In the genomic region with DNA sequence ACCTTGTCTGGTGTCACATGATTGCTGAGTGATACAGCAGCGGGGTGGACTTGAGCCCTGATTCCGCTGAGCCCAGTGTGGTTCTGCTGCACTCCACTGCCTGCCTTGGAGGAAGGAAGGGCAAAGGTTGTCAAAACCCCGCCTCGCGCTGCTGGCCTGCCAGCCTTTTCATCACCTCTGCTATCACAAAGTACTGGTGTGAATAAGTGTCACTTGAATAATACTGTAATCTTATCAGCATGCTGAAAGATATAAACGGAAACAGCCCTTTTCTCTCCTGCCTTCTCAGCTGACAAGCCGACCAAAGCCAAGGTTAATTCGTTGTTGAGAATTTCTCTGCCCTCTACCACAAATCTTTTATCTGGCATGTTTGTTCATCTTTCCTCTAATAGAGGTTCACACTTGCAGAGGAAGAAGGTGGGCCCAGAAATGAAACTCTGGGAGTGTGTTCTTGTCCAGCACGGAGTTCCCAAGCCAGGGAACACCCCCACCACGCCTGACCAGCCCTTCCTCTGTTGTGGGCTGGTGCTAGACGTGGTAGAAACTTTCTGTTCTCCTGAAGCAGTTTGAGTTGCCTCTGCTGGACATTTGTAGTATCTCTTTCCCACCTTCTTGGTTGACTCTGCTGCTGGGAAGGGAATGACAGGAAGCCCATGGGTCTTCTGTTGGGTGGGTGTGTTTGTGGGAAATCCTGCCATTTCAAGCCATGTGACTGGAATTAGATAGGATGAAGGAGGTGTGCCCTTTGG, we compare ENCODE assay signal across 13 cellular contexts. TPM values are rescaled to one million over a fixed set of nuclear protein-coding genes. Genes with fewer than 3 reads are reported as not detected.
A peak's percentile ranks its signal among the peaks of the same experiment; 100 is the strongest.
DNase-seq lines count a peak whose midpoint lies in the region; ATAC-seq and TF ChIP-seq lines count a peak whose summit lies in the region.
"Had no signal": no experiment of that assay in that cellular context is flagged by ENCODE, and none has a peak within 500 bp of the region (broad histone marks: within the 10 kb centered on the region; RNA-seq: fewer than 3 reads in every experiment).

No MANE protein-coding gene starts in this region.

- peaks cover 6% of the 10 kb centered on the region for H3K27me3 Mint-ChIP-seq in progenitor cell of endocrine pancreas

- H4K20me1 ChIP-seq in HCT116 (ENCODE audit: insufficient read depth): no peaks in the 10 kb centered on the region

- no peak for TF ChIP-seq POLR2A in HCT116 (IDR thresholded peaks at IDR 0.05; ENCODE audit: borderline replicate concordance, extremely low read depth, insufficient read depth, insufficient read length)
- TF ChIP-seq POLR2A in body of pancreas (IDR thresholded peaks at IDR 0.05): no peak

- H3K9ac ChIP-seq in HCT116 (ENCODE audit: low read length): no peak overlapping the region

- no peak overlapping the region for H3K4me3 Mint-ChIP-seq in progenitor cell of endocrine pancreas (ENCODE audit: low read depth)
- H3K4me3 Mint-ChIP-seq: CD4-positive, alpha-beta memory T cell had no signal

- no TSS peak for BruUV-seq in HCT116 (replicated peaks; lab: Mats Ljungman, UMichigan)

- in situ Hi-C loops in HAP-1 (cut with MboI; ENCODE audit: low sequenced_read_pairs): no loop called here

- RAD21 ChIA-PET in HCT116 (lab: Charles Lee; ENCODE audit: low non-redundant PET in 1 of 2, low total read pairs in 2 of 2, uncharacterized antibody in 2 of 2, unreplicated experiment in 2 of 2): no interaction called here

- H3K36me3 Mint-ChIP-seq in progenitor cell of endocrine pancreas (ENCODE audit: insufficient read depth): peaks cover 20% of the 10 kb centered on the region
- H3K36me3 Mint-ChIP-seq: CD4-positive, alpha-beta memory T cell had no signal

- H3K9me3 Mint-ChIP-seq in progenitor cell of endocrine pancreas (ENCODE audit: low read depth): no peaks in the 10 kb centered on the region
- H3K9me3 Mint-ChIP-seq: CD4-positive, alpha-beta memory T cell had no signal

- H3K27me3 ChIP-seq in HCT116 (ENCODE audit: insufficient read depth, low read length) (no peaks in the 10 kb centered on the region), body of pancreas (no peaks in the 10 kb centered on the region), HAP-1 (ENCODE audit: low read depth) (no peaks in the 10 kb centered on the region)

- H3K9me3 ChIP-seq in HCT116 (ENCODE audit: control insufficient read depth in 1 of 2, insufficient read depth in 1 of 2, low read depth in 1 of 2, low read length in 2 of 2) (no peaks in the 10 kb centered on the region), body of pancreas (no peaks in the 10 kb centered on the region), HAP-1 (no peaks in the 10 kb centered on the region)

- CTCF ChIA-PET in HCT116 (lab: Charles Lee): no interaction called here

- no peak overlapping the region for H3K4me2 ChIP-seq in HCT116 (ENCODE audit: low read length)

- H3K4me1 ChIP-seq in HCT116 (ENCODE audit: control insufficient read depth in 1 of 2, insufficient read depth in 2 of 2, low read length in 2 of 2) (peaks cover 0 to 10% of the 10 kb centered on the region in 2 experiments; a peak in 2 of 4 replicates), body of pancreas (peaks cover 19% of the 10 kb centered on the region), HAP-1 (peaks cover 6% of the 10 kb centered on the region; the same call in 1 of the 2 replicates)

- TF ChIP-seq RAD21 in HCT116 (IDR thresholded peaks at IDR 0.05; ENCODE audit: low read depth): no peak

- no peaks in the 10 kb centered on the region for H3K79me2 ChIP-seq in HCT116 (ENCODE audit: insufficient read depth, low read length)

- TF ChIP-seq CTCF in HCT116 (IDR thresholded peaks at IDR 0.05 in 2 of 3, conservative IDR thresholded peaks at IDR 0.05 in 1 of 3; ENCODE audit: borderline replicate concordance in 1 of 3, insufficient read depth in 1 of 3, low read depth in 2 of 3, low read length in 2 of 3): no peak
- peak in 2 of 7 experiments; percentile 16 for TF ChIP-seq CTCF in body of pancreas (IDR thresholded peaks at IDR 0.05)
- TF ChIP-seq CTCF in progenitor cell of endocrine pancreas (IDR thresholded peaks at IDR 0.05; ENCODE audit: unreplicated experiment): peak; percentile 26

- H3K9me2 ChIP-seq in HCT116 (ENCODE audit: insufficient read depth): no peaks in the 10 kb centered on the region

- intact Hi-C loops in HCT116 (cut with micrococcal nuclease) (no loop called here), body of pancreas (cut with DNase I) (no loop called here)

- no peaks in the 10 kb centered on the region for H3K36me3 ChIP-seq in HCT116 (ENCODE audit: control insufficient read depth in 1 of 2, insufficient read depth in 2 of 2, low read length in 2 of 2)
- H3K36me3 ChIP-seq in body of pancreas (replicated peaks in 1 of 2; ENCODE audit: insufficient read depth in 1 of 2, low read depth in 2 of 2): no peaks in the 10 kb centered on the region
- no peaks in the 10 kb centered on the region for H3K36me3 ChIP-seq in HAP-1 (replicated peaks)

- POLR2A ChIA-PET in HCT116 (lab: Charles Lee): no interaction called here

- no peak overlapping the region for H3K27ac ChIP-seq in HCT116 (ENCODE audit: low read depth, low read length)
- H3K27ac ChIP-seq in body of pancreas: peak overlapping the region; percentile 29 to 53 (median 38)
- H3K27ac ChIP-seq: SK-N-MC had no signal

- H3K27ac Mint-ChIP-seq in progenitor cell of endocrine pancreas: peak overlapping the region; percentile 23

- H3K4me3 ChIP-seq in HCT116 (replicated peaks in 1 of 2; ENCODE audit: low read depth in 1 of 2, low read length in 2 of 2) (no peak overlapping the region), body of pancreas (no peak overlapping the region), HAP-1 (no peak overlapping the region)
- H3K4me3 ChIP-seq: SK-N-MC had no signal

- peaks cover 31% of the 10 kb centered on the region for H3K4me1 Mint-ChIP-seq in progenitor cell of endocrine pancreas (ENCODE audit: low read depth)

- 7 to 9% methylated on average over 11 of the region's 11 CpGs for WGBS in body of pancreas, 2 donors

- ATAC-seq in HCT116 (peak; percentile 57), body of pancreas (peak; percentile 81)

- H2AFZ ChIP-seq in HCT116 (ENCODE audit: low read depth, low read length, poor library complexity, severe bottlenecking): no peak overlapping the region

- DNase-seq in HCT116 (ENCODE audit: low read depth, low spot score) (no peak), body of pancreas (peak; percentile 46 to 74 (median 58)), kidney glomerular epithelial cell (lab: John Stamatoyannopoulos, UW) (peak; percentile 31), progenitor cell of endocrine pancreas (ENCODE audit: low spot score, unreplicated experiment) (no peak), occipital lobe (lab: John Stamatoyannopoulos, UW) (no peak), HAP-1 (ENCODE audit: low spot score in 2 of 2) (no peak), NCI-H187 treated with DMSO at 0.1 percent for 48 hours (lab: John Stamatoyannopoulos, UW) (no peak)
- no peak for DNase-seq in activated CD4-positive, CD25-positive, alpha-beta regulatory T cell (lab: John Stamatoyannopoulos, UW)
- DNase-seq: CD4-positive, alpha-beta memory T cell; foreskin fibroblast; midbrain; stimulated activated CD4-positive, alpha-beta T cell treated with anti-CD3 and anti-CD28 coated beads, Interleukin-4, amount 100 ng/mL, for 1 hour had no signal

TF ChIP-seq in HCT116, 20 proteins besides CTCF, POLR2A, EP300 and RAD21:
- no peak for TF ChIP-seq CBX3 (IDR thresholded peaks at IDR 0.05; ENCODE audit: low read depth)
- no peak for TF ChIP-seq ZBTB33 (IDR thresholded peaks at IDR 0.05; ENCODE audit: extremely low read depth, insufficient replicate concordance, low read length)
- TF ChIP-seq TCF7L2 (IDR thresholded peaks at IDR 0.05; ENCODE audit: borderline replicate concordance, extremely low read depth, insufficient read depth, insufficient read length): no peak
- no peak for TF ChIP-seq CEBPB (IDR thresholded peaks at IDR 0.05; ENCODE audit: low read depth)

RNA-seq across cellular contexts. Expression of gene FHDC1, which starts 21.5 kb away (rescaled TPM):
- 1.8 TPM for total RNA-seq in HCT116 (2021; ENCODE audit: unreplicated experiment)
- polyA plus RNA-seq in HCT116 (2012): 0.39 and 0.44 TPM in 2 replicates
- total RNA-seq in body of pancreas: 1 to 10 TPM in 1 of 2 donors, under 1 TPM in 1; 0.99 to 3.9 TPM
- total RNA-seq in progenitor cell of endocrine pancreas: 11.3 and 11.6 TPM in 2 replicates
- total RNA-seq in occipital lobe: 3.3 TPM

Comparison
In these comparisons a context has a peak if more than half of its experiments do, and no peak if none do; other contexts are left out.
1. DNase-seq: peak in body of pancreas (4 of 4) and kidney glomerular epithelial cell (single experiment); none in HCT116 (single experiment), progenitor cell of endocrine pancreas (single experiment), activated CD4-positive, CD25-positive, alpha-beta regulatory T cell (0 of 4), occipital lobe (single experiment), HAP-1 (0 of 2) and NCI-H187 treated with DMSO at 0.1 percent for 48 hours (single experiment).